ENCODE assay signal across 3 cellular contexts in the genomic region with DNA sequence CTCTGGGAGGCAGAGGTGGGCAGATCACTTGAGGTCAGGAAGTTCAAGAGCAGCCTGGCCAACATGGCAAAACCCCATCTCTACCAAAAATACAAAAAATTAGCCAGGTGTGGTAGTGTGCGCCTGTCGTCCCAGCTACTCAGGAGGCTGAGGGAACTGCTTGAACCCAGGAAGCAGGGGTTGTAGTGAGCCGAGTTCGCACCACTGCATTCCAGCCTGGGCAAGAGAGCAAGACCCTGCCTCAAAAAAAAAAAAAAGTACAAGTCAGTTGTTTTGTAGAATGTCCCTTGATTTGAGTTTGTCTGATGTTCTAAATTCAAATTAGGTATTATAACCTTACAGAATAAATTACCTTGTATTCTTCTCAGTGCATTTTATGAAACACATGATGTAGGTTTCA.
TF ChIP-seq lines count a peak whose summit lies in the region.

No MANE protein-coding gene starts in this region.

TF ChIP-seq in WTC11, 78 proteins besides CTCF, POLR2A, EP300 and RAD21:
- TF ChIP-seq ZNF121 (CRISPR knock-in tag; IDR thresholded peaks at IDR 0.05), result peak; percentile 51; the same call in 1 of the 2 replicates
TF ChIP-seq in WTC11: peak in this region for 1; not testable (repeated sequence) for 77.

TF ChIP-seq in K562, 482 proteins besides CTCF, POLR2A, EP300 and RAD21:
- TF ChIP-seq ZNF121 (CRISPR knock-in tag; conservative IDR thresholded peaks at IDR 0.05), result peak; percentile 48
TF ChIP-seq in K562: peak in this region for 1; not testable (repeated sequence) for 481.

TF ChIP-seq in HepG2, 621 proteins besides CTCF, POLR2A, EP300 and RAD21:
- TF ChIP-seq ZNF121 (CRISPR knock-in tag; IDR thresholded peaks at IDR 0.05), result peak; percentile 72
